Comparison of ENCODE assay signal across 1 cellular context in the genomic region with DNA sequence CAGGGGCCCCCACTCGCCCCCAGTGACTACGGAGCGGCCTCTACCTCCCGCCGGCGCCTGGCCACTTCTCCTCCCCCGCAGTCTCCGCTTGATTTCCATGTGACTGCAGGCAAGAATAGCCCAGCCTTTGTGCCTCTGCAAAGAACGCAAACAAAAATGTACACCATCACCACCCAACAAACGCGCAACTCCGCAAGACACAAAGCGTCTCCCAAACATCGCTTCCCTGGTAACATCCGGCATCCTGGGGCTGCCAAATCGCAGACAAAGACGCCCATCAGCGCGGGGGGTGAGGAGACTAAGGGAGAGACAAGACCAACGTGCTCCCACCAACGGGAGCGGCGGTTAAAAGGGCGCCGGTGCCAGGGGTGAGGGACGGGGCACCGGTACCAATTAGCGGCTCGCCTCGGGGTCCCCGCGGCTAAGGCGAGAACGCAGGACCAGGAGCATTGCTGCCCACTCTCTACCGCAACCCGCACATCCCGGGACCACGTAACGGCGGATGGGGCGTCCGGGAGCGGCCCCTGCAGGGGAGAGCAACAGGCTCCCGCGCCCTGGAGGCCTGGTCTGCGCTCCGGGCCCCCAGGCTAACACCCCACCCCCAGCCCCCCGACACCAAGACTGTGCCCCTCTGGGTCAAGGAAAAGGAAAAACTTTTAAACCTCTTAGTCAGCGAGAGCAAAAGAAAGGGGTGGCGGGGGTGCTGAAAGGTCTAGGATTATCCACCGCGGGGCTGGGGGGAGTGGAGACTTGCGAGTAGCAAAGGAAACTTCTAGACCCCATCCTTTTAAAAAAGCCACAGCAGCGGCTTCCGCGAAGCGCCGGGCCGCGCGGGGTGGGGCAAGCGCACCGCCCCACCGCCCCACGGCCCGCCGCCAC.
A peak's percentile ranks its signal among the peaks of the same experiment; 100 is the strongest.
TF ChIP-seq lines count a peak whose summit lies in the region.

No MANE protein-coding gene starts in this region.

TF ChIP-seq in IMR-90, 13 proteins besides CTCF, POLR2A, EP300 and RAD21 (continued from another document):
- TF ChIP-seq, protein P1, sequence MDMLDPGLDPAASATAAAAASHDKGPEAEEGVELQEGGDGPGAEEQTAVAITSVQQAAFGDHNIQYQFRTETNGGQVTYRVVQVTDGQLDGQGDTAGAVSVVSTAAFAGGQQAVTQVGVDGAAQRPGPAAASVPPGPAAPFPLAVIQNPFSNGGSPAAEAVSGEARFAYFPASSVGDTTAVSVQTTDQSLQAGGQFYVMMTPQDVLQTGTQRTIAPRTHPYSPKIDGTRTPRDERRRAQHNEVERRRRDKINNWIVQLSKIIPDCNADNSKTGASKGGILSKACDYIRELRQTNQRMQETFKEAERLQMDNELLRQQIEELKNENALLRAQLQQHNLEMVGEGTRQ (IDR thresholded peaks at IDR 0.05; ENCODE audit: low read depth, low read length): peak; percentile 40; the same call in 1 of the 2 replicates
- TF ChIP-seq MAFK (IDR thresholded peaks at IDR 0.05; ENCODE audit: low read depth, low read length): no peak
- no peak for TF ChIP-seq RFX5 (IDR thresholded peaks at IDR 0.05; ENCODE audit: low read depth, low read length)
- no peak for TF ChIP-seq FOS (IDR thresholded peaks at IDR 0.05; ENCODE audit: low read depth, low read length)
